8 cellular contexts compared by ENCODE assay signal in the genomic region with DNA sequence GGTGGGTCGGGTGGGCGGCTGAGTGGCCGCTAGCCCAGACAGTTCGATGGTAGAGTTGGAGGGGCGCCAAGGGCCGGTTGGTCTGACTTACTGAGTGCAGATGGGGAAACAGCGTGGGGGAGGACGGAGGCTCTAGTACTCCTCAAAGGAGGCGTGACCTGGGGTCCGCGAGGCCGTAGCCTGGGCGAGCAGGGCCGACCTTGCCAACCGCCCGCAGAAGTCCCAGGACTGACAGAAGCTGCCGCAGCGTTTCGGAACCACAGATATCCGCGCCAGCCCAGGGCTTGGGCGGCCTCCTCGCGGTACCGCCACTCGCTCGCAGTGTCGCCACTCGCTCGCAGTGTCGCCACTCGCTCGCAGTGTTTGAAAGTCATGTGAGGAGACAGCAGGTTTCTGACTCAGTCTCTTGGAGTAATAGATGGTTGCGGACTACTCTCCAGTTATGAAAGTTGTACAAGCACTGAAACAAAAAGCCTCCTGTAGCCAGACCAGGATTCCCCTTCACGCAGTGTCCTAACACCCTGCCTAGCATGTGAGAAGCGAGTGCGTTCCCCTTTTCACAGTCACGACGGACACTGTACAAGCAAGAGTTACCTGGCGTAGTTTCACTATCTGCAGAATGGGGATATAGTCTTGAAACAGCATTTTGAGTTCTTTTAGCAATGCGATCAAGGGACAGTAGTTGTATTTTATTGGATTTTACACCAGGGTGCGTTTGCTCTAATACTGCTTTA. TPM values are rescaled to one million over a fixed set of nuclear protein-coding genes. Genes with fewer than 3 reads are reported as not detected.
DNase-seq lines count a peak whose midpoint lies in the region; ATAC-seq and TF ChIP-seq lines count a peak whose summit lies in the region.

No MANE protein-coding gene starts in this region.

- ATAC-seq in GM18909 (IDR thresholded peaks at IDR 0.05; ENCODE audit: poor library complexity, unreplicated experiment) = peak; percentile 71
- ATAC-seq in HG03159 (IDR thresholded peaks at IDR 0.05; ENCODE audit: unreplicated experiment) = peak; percentile 58

- DNase-seq in AG20443 (ENCODE audit: low spot score) (peak; percentile 70), NOMO-1 (lab: John Stamatoyannopoulos, UW; ENCODE audit: unreplicated experiment in 2 of 2) (peak; percentile 72 to 86), erythroblast (lab: John Stamatoyannopoulos, UW) (peak; percentile 79 to 83), mucosa of gallbladder (ENCODE audit: low spot score) (peak; percentile 44)
- peak; percentile 79 for DNase-seq in activated CD8-positive, alpha-beta memory T cell treated with anti-CD3 and anti-CD28 coated beads, Interleukin-2, amount 50 U/mL, for 48 hours
- peak; percentile 19 to 20 for DNase-seq in stimulated activated CD8-positive, alpha-beta memory T cell treated with anti-CD3 and anti-CD28 coated beads, Interleukin-7, amount 100 ng/mL, for 1 hour (ENCODE audit: low read depth in 2 of 2)

- TF ChIP-seq POLR2A in erythroblast (IDR thresholded peaks at IDR 0.05; ENCODE audit: low read length) = no peak

RNA-seq across cellular contexts. Expression of gene TMEM38B, which starts 0.7 kb away (rescaled TPM):
- 12.6 TPM for total RNA-seq in mucosa of gallbladder

RNA-seq across cellular contexts. Expression of gene TAL2, which starts 32.8 kb away (rescaled TPM):
- total RNA-seq in mucosa of gallbladder = 0.58 TPM

Comparison
In these comparisons a context has a peak if more than half of its experiments do, and no peak if none do; other contexts are left out.
1. Peak in every context shown above with its lines: DNase-seq and ATAC-seq.
2. DNase-seq: peak in every context shown above with its lines; median percentile 81 in erythroblast; 79 in NOMO-1; 79 in activated CD8-positive, alpha-beta memory T cell treated with anti-CD3 and anti-CD28 coated beads, Interleukin-2, amount 50 U/mL, for 48 hours; 70 in AG20443; 44 in mucosa of gallbladder; 20 in stimulated activated CD8-positive, alpha-beta memory T cell treated with anti-CD3 and anti-CD28 coated beads, Interleukin-7, amount 100 ng/mL, for 1 hour.